5 cellular contexts compared by ENCODE assay signal in the genomic region with DNA sequence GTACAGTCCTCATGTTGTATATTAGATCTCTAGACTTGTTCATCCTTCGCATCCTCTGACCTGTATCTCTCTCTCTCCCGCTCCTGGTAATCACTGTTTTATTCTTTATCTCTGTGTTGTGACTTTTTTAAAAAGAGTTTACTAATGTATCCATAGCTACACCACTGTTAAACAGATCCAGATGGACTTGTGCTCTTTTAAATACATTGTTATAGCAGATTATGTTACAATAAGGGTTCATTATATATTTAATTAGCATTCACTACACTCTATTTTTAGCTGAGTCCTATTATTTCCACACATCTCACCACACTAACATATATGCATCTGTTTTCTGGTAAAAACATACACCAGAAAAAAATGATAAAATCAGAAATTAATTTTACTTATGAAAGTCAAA.
"Had no signal": no experiment of that assay in that cellular context is flagged by ENCODE, and none has a peak within 500 bp of the region (broad histone marks: within the 10 kb centered on the region; RNA-seq: fewer than 3 reads in every experiment).

No MANE protein-coding gene starts in this region.

- H2AFZ ChIP-seq: GM23338 had no signal

- DNase-seq: H9, HCEC 1CT, HFFc6, IMR-90 had no signal

- H3K9me3 Mint-ChIP-seq: GM23338, H9, HFFc6 had no signal

- H3K4me3 Mint-ChIP-seq: GM23338, H9, HFFc6 had no signal

- H3K4me2 ChIP-seq: GM23338 had no signal

- ATAC-seq: GM23338 had no signal

- H3K27ac Mint-ChIP-seq: GM23338, H9, HFFc6 had no signal

- H3K4me3 ChIP-seq: GM23338 had no signal
